ENCODE assay signal across 12 cellular contexts in the genomic region with DNA sequence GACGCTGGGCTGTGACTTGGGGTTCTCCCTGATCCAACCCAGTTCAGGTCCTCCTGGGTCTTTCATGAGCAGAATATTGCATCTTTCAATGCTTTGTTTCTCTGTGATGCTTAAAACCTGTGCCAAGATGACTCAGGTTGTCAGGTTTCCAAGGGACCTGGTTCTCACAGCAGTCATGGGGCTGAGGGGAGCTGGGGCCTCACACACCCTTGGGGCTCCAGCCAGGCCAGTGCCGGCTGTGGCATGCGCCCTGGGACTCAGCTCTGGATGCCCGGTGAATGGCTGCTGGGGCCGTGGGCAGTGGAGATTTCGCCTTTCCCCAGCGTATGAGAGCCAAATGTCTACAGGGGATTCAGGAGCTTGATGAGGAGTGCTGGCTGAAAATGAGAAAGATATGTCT. TPM values are rescaled to one million over a fixed set of nuclear protein-coding genes. Genes with fewer than 3 reads are reported as not detected.
"Had no signal": no experiment of that assay in that cellular context is flagged by ENCODE, and none has a peak within 500 bp of the region (broad histone marks: within the 10 kb centered on the region; RNA-seq: fewer than 3 reads in every experiment).

No MANE protein-coding gene starts in this region.

- DNase-seq: activated CD4-positive, alpha-beta T cell treated with anti-CD3 and anti-CD28 coated beads, Interleukin-2, amount 50 U/mL, for 1 hour; activated naive CD4-positive, alpha-beta T cell treated with anti-CD3 and anti-CD28 coated beads, Interleukin-2, amount 10 ng/mL, durations not matched to agents 7 days and 5 days; caudate nucleus; hypothalamus; pancreas; sigmoid colon; spleen; SW 1271 had no signal

- H3K4me3 Mint-ChIP-seq: activated naive CD4-positive, alpha-beta T cell treated with anti-CD3 and anti-CD28 coated beads, Interleukin-2, amount 10 ng/mL, durations not matched to agents 7 days and 5 days; activated T-helper 17 cell treated with anti-CD3 and anti-CD28 coated beads, Interleukin-2, amount 50 U/mL, for 72 hours had no signal

- ATAC-seq: activated T-helper 17 cell treated with anti-CD3 and anti-CD28 coated beads, Interleukin-2, amount 50 U/mL, for 72 hours; pancreas had no signal

- H3K27ac Mint-ChIP-seq: activated naive CD4-positive, alpha-beta T cell treated with anti-CD3 and anti-CD28 coated beads, Interleukin-2, amount 10 ng/mL, durations not matched to agents 7 days and 5 days; activated T-helper 17 cell treated with anti-CD3 and anti-CD28 coated beads, Interleukin-2, amount 50 U/mL, for 72 hours had no signal

- H3K36me3 ChIP-seq: ascending aorta, pancreas, sigmoid colon, spleen had no signal

- H3K36me3 Mint-ChIP-seq: activated naive CD4-positive, alpha-beta T cell treated with anti-CD3 and anti-CD28 coated beads, Interleukin-2, amount 10 ng/mL, durations not matched to agents 7 days and 5 days had no signal

- H3K27ac ChIP-seq: ascending aorta, pancreas, sigmoid colon, spleen had no signal

- H3K9me3 ChIP-seq: ascending aorta, pancreas, sigmoid colon, spleen had no signal

- H3K27me3 ChIP-seq: ascending aorta, pancreas, sigmoid colon had no signal

- H3K4me3 ChIP-seq: ascending aorta, pancreas, sigmoid colon, spleen had no signal

- H3K9me3 Mint-ChIP-seq: activated naive CD4-positive, alpha-beta T cell treated with anti-CD3 and anti-CD28 coated beads, Interleukin-2, amount 10 ng/mL, durations not matched to agents 7 days and 5 days; activated T-helper 17 cell treated with anti-CD3 and anti-CD28 coated beads, Interleukin-2, amount 50 U/mL, for 72 hours had no signal

- H3K4me1 ChIP-seq: ascending aorta, pancreas, sigmoid colon had no signal

- H3K27me3 Mint-ChIP-seq: activated naive CD4-positive, alpha-beta T cell treated with anti-CD3 and anti-CD28 coated beads, Interleukin-2, amount 10 ng/mL, durations not matched to agents 7 days and 5 days; activated T-helper 17 cell treated with anti-CD3 and anti-CD28 coated beads, Interleukin-2, amount 50 U/mL, for 72 hours had no signal

- H3K4me1 Mint-ChIP-seq: activated T-helper 17 cell treated with anti-CD3 and anti-CD28 coated beads, Interleukin-2, amount 50 U/mL, for 72 hours had no signal

RNA-seq across cellular contexts. Expression of a gene that starts 29.6 kb away (rescaled TPM):
- total RNA-seq: activated T-helper 17 cell treated with anti-CD3 and anti-CD28 coated beads, Interleukin-2, amount 50 U/mL, for 72 hours; ascending aorta; lung microvascular endothelial cell; sigmoid colon; SK-MEL-5 had no signal
